8 cellular contexts compared by ENCODE assay signal in genomic region chr6:125191916-125192609, GRCh38. TPM values are rescaled to one million over a fixed set of nuclear protein-coding genes. Genes with fewer than 3 reads are reported as not detected.
DNase-seq lines count a peak whose midpoint lies in the region; ATAC-seq and TF ChIP-seq lines count a peak whose summit lies in the region.

No MANE protein-coding gene starts in this region.

- DNase-seq in Caki2 (ENCODE audit: low read depth) (peak; percentile 89), NOMO-1 treated with DMSO at 0.1 percent for 48 hours (lab: John Stamatoyannopoulos, UW; ENCODE audit: unreplicated experiment) (peak; percentile 74), fibroblast of lung (ENCODE audit: low read depth in 2 of 2) (peak; percentile 84 to 89), upper lobe of right lung (no peak)
- DNase-seq in activated CD8-positive, alpha-beta memory T cell treated with anti-CD3 and anti-CD28 coated beads, Interleukin-2, amount 50 U/mL, for 24 hours (ENCODE audit: extremely low read depth): peak; percentile 23

- in situ Hi-C loops in Caki2 (cut with HindIII; ENCODE audit: low pct_unique_long_range_greater_than_20kb, low sequenced_read_pairs): no loop called here

- no peaks in the 10 kb centered on the region for H3K79me2 ChIP-seq in fibroblast of lung (ENCODE audit: control insufficient read depth, insufficient read depth, low read length)

- H3K9ac ChIP-seq in fibroblast of lung (ENCODE audit: insufficient read depth, low read length): no peak overlapping the region

- TF ChIP-seq CTCF in fibroblast of lung (conservative IDR thresholded peaks at IDR 0.05 in 1 of 2, IDR thresholded peaks at IDR 0.05 in 1 of 2; ENCODE audit: low read depth in 1 of 2, low read length in 2 of 2) (peak; percentile 78), neutrophil (IDR thresholded peaks at IDR 0.05) (peak; percentile 61), upper lobe of right lung (IDR thresholded peaks at IDR 0.05) (peak; percentile 73)

- H3K27me3 ChIP-seq in fibroblast of lung (ENCODE audit: control insufficient read depth, insufficient read depth, low read length) (no peaks in the 10 kb centered on the region), neutrophil (no peaks in the 10 kb centered on the region), upper lobe of right lung (no peaks in the 10 kb centered on the region)

- H3K27ac ChIP-seq in fibroblast of lung (ENCODE audit: insufficient read depth, low read length) (no peak overlapping the region), neutrophil (no peak overlapping the region), upper lobe of right lung (no peak overlapping the region)

- H3K9me3 ChIP-seq in fibroblast of lung (ENCODE audit: control insufficient read depth, insufficient read depth, low read depth, low read length) (no peaks in the 10 kb centered on the region), neutrophil (no peaks in the 10 kb centered on the region), upper lobe of right lung (no peaks in the 10 kb centered on the region)

- intact Hi-C loops in upper lobe of right lung (cut with DNase I): no loop called here

- peaks cover 3% of the 10 kb centered on the region for H3K4me1 ChIP-seq in fibroblast of lung (ENCODE audit: control insufficient read depth, extremely low read depth, insufficient read depth, low read length)
- H3K4me1 ChIP-seq in neutrophil (ENCODE audit: control insufficient read depth in 1 of 2, insufficient read depth in 1 of 2, low read depth in 1 of 2, low read length in 1 of 2): no peaks in the 10 kb centered on the region
- H3K4me1 ChIP-seq in upper lobe of right lung: peaks cover 9% of the 10 kb centered on the region

- H3K4me3 ChIP-seq in fibroblast of lung (replicated peaks in 1 of 4; ENCODE audit: control extremely low read depth in 1 of 4, insufficient read depth in 1 of 4, low read depth in 3 of 4, low read length in 4 of 4): no peak overlapping the region
- H3K4me3 ChIP-seq in neutrophil (ENCODE audit: low read depth in 1 of 2, low read length in 1 of 2): no peak overlapping the region
- H3K4me3 ChIP-seq in upper lobe of right lung: no peak overlapping the region

- ATAC-seq in GM19351 (IDR thresholded peaks at IDR 0.05; ENCODE audit: unreplicated experiment) (peak; percentile 98), HG03378 (IDR thresholded peaks at IDR 0.05; ENCODE audit: unreplicated experiment) (peak; percentile 96), upper lobe of right lung (peak; percentile 95)

- no peaks in the 10 kb centered on the region for H4K20me1 ChIP-seq in fibroblast of lung (ENCODE audit: control insufficient read depth, extremely low read depth, insufficient read depth, low read length)

- H3K4me2 ChIP-seq in fibroblast of lung (ENCODE audit: extremely low read depth, insufficient read depth, low read length): no peak overlapping the region

- no peak overlapping the region for H2AFZ ChIP-seq in fibroblast of lung (ENCODE audit: low read length)

- no peaks in the 10 kb centered on the region for H3K36me3 ChIP-seq in fibroblast of lung (ENCODE audit: control insufficient read depth, insufficient read depth, low read length)
- H3K36me3 ChIP-seq in neutrophil: no peaks in the 10 kb centered on the region
- H3K36me3 ChIP-seq in upper lobe of right lung: no peaks in the 10 kb centered on the region

RNA-seq across cellular contexts. Expression of gene TPD52L1, which starts 38.5 kb away (rescaled TPM):
- total RNA-seq in Caki2 (2014; rRNA removed; shearing (Covaris generic); ENCODE audit: low replicate concordance): 328 and 365 TPM in 2 replicates
- total RNA-seq in fibroblast of lung: 41.0 and 41.1 TPM in 2 replicates
- polyA plus RNA-seq in fibroblast of lung: 16.5 and 75.9 TPM in 2 replicates
- 11.3 and 51.9 TPM in 2 replicates for polyA plus RNA-seq in fibroblast of lung (2012)
- polyA minus RNA-seq in fibroblast of lung (ENCODE audit: low replicate concordance): 5.0 and 17.5 TPM in 2 replicates
- 24.5 TPM for total RNA-seq in upper lobe of right lung
